Comparison of ENCODE assay signal across 21 cellular contexts in the genomic region with DNA sequence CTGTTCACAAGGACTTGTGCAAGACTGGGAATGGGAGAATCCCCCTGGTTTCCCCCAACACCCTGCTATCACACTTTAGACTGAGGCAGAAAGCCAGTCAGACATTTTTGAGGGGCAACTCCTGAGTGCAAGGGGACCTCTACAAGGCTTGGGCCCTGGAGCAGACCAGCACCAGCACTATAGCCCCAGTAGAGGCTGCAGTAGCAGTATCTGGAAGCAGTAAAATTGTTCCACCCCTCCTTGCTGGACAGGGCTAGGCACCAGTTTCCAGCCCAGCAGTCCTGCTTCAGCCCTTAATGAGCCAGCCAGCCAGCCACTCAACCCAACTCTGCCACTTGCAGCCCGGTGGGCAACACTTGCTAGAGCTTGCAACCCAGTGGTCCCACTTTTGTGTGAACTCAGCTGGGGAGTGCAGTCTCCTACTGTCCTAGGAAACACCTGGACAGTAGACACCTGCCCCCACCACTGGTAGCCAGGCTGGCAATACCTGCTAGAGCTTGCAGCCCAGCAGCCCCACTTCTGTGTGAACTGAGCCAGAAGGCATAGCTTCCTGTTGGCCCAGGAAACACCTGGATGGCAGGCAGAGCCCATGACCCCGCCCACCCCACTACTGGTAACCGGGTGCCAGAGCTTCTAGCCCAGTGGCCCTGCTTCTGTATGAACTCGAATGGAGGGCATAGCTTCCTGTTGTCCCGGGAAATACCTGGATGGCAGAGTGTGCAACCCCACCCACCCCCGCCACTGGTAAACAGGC.
A peak's percentile ranks its signal among the peaks of the same experiment; 100 is the strongest.
DNase-seq lines count a peak whose midpoint lies in the region; ATAC-seq, FAIRE-seq and TF ChIP-seq lines count a peak whose summit lies in the region.
"Had no signal": no experiment of that assay in that cellular context is flagged by ENCODE, and none has a peak within 500 bp of the region (broad histone marks: within the 10 kb centered on the region; RNA-seq: fewer than 3 reads in every experiment).

No MANE protein-coding gene starts in this region.

- H3K4me2 ChIP-seq in DOHH2 (ENCODE audit: low read length) (peak overlapping the region; percentile 58), Loucy (ENCODE audit: low read depth, low read length, poor library complexity, severe bottlenecking) (peak overlapping the region; percentile 65), neuronal stem cell (ENCODE audit: insufficient read depth, low read length, poor library complexity, severe bottlenecking) (no peak overlapping the region)
- H3K4me2 ChIP-seq: PC-9 had no signal

- H2AK5ac ChIP-seq in neuronal stem cell (ENCODE audit: low read depth, low read length): no peak overlapping the region

- peak overlapping the region; percentile 66 for H2AFZ ChIP-seq in Loucy (ENCODE audit: low read length)
- H2AFZ ChIP-seq in neuronal stem cell (ENCODE audit: low read length): peak overlapping the region; percentile 29
- H2AFZ ChIP-seq: PC-9 had no signal

- H3K4me3 ChIP-seq in DOHH2 (ENCODE audit: low read length) (peak overlapping the region; percentile 41), Loucy (ENCODE audit: low read length, poor library complexity, severe bottlenecking) (peak overlapping the region; percentile 36), bronchial epithelial cell (ENCODE audit: low read depth, low read length) (no peak overlapping the region), neuronal stem cell (ENCODE audit: low read length in 2 of 2) (no peak overlapping the region)
- H3K4me3 ChIP-seq: coronary artery, HAP-1, PC-9, upper lobe of right lung had no signal

- H2BK120ac ChIP-seq in neuronal stem cell (ENCODE audit: low read depth, low read length): no peak overlapping the region

- TF ChIP-seq CTCF in DOHH2 (IDR thresholded peaks at IDR 0.05; ENCODE audit: low read depth, low read length, poor library complexity, severe bottlenecking): no peak
- TF ChIP-seq CTCF in Loucy (conservative IDR thresholded peaks at IDR 0.05; ENCODE audit: low read length): no peak
- no peak for TF ChIP-seq CTCF in bronchial epithelial cell (IDR thresholded peaks at IDR 0.05; ENCODE audit: insufficient read depth, low read length, severe bottlenecking)

- H3K36me3 ChIP-seq in DOHH2 (ENCODE audit: control insufficient read depth, low read length): no peaks in the 10 kb centered on the region
- H3K36me3 ChIP-seq in Loucy (ENCODE audit: insufficient read depth, low read length): no peaks in the 10 kb centered on the region
- no peaks in the 10 kb centered on the region for H3K36me3 ChIP-seq in bronchial epithelial cell (ENCODE audit: control insufficient read depth, insufficient read depth, low read length)
- H3K36me3 ChIP-seq in neuronal stem cell (replicated peaks in 1 of 2; ENCODE audit: control insufficient read depth in 2 of 2, insufficient read depth in 2 of 2, low read length in 2 of 2): no peaks in the 10 kb centered on the region
- H3K36me3 ChIP-seq: HAP-1, upper lobe of right lung had no signal

- peak overlapping the region; percentile 9 for H2BK15ac ChIP-seq in neuronal stem cell (ENCODE audit: low read length)

- H3K9me2 ChIP-seq in DOHH2 (replicated peaks; ENCODE audit: control insufficient read depth, low read length): no peaks in the 10 kb centered on the region
- H3K9me2 ChIP-seq in Loucy (replicated peaks; ENCODE audit: low read depth, low read length): no peaks in the 10 kb centered on the region

- H3K18ac ChIP-seq in neuronal stem cell (ENCODE audit: low read length): peak overlapping the region; percentile 17

- no peak overlapping the region for H4K91ac ChIP-seq in neuronal stem cell (ENCODE audit: low read depth, low read length, poor library complexity)

- WGBS in neuronal stem cell (ENCODE audit: extremely low coverage in 2 of 2, insufficient read length in 2 of 2, insufficient replicate concordance in 1 of 2), 2 donors: no CpG with 5 or more reads among the region's 6 CpGs

- no peaks in the 10 kb centered on the region for H3K79me1 ChIP-seq in neuronal stem cell (ENCODE audit: low read depth, low read length)

- no peaks in the 10 kb centered on the region for H4K20me1 ChIP-seq in DOHH2 (ENCODE audit: control insufficient read depth, insufficient read depth, low read depth, low read length)
- H4K20me1 ChIP-seq in Loucy (ENCODE audit: insufficient read depth, low read length, poor library complexity, severe bottlenecking): no peaks in the 10 kb centered on the region

- H3K79me2 ChIP-seq in DOHH2 (ENCODE audit: control insufficient read depth, low read length) (no peaks in the 10 kb centered on the region), Loucy (ENCODE audit: insufficient read depth, low read length) (no peaks in the 10 kb centered on the region)

- H3K27me3 ChIP-seq in DOHH2 (ENCODE audit: control insufficient read depth, low read length) (no peaks in the 10 kb centered on the region), Loucy (ENCODE audit: insufficient read depth, low read length, poor library complexity, severe bottlenecking) (no peaks in the 10 kb centered on the region), bronchial epithelial cell (ENCODE audit: control insufficient read depth, insufficient read depth, low read length) (no peaks in the 10 kb centered on the region), neuronal stem cell (ENCODE audit: control insufficient read depth in 3 of 3, insufficient read depth in 3 of 3, low read depth in 1 of 3, low read length in 3 of 3) (no peaks in the 10 kb centered on the region)
- H3K27me3 ChIP-seq: upper lobe of right lung had no signal

- H3K27ac ChIP-seq in DOHH2 (ENCODE audit: low read depth, low read length): peak overlapping the region; percentile 17; the same call in 1 of the 2 replicates
- no peak overlapping the region for H3K27ac ChIP-seq in neuronal stem cell (replicated peaks; ENCODE audit: low read length)
- H3K27ac ChIP-seq: coronary artery, PC-9, upper lobe of right lung had no signal

- H3K4me1 ChIP-seq in DOHH2 (ENCODE audit: control insufficient read depth, low read length) (peaks cover 33% of the 10 kb centered on the region), Loucy (ENCODE audit: insufficient read depth, low read length, poor library complexity, severe bottlenecking) (peaks cover 21% of the 10 kb centered on the region), neuronal stem cell (ENCODE audit: control insufficient read depth in 2 of 2, insufficient read depth in 1 of 2, low read depth in 1 of 2, low read length in 2 of 2) (no peaks in the 10 kb centered on the region)
- H3K4me1 ChIP-seq: HAP-1, upper lobe of right lung had no signal

- H3F3A ChIP-seq in DOHH2 (ENCODE audit: control insufficient read depth, insufficient read depth) (no peaks in the 10 kb centered on the region), Loucy (ENCODE audit: low read depth) (no peaks in the 10 kb centered on the region)

- H4K8ac ChIP-seq in neuronal stem cell (ENCODE audit: low read depth, low read length): no peak overlapping the region

- peak overlapping the region; percentile 2 for H3K9ac ChIP-seq in Loucy (ENCODE audit: low read depth, low read length, poor library complexity, severe bottlenecking)
- H3K9ac ChIP-seq in neuronal stem cell (ENCODE audit: low read depth, low read length, poor library complexity): no peak overlapping the region

- H3K23ac ChIP-seq in neuronal stem cell (ENCODE audit: low read depth, low read length, poor library complexity): peak overlapping the region; percentile 37

- no peak for FAIRE-seq in bronchial epithelial cell (lab: Jason Lieb, UNC)
- FAIRE-seq: endometrium, GM12891, islet of Langerhans had no signal

- no peak for ATAC-seq in HG03025 (IDR thresholded peaks at IDR 0.05; ENCODE audit: low FRiP score, unreplicated experiment)
- no peak for ATAC-seq in HG02885 (IDR thresholded peaks at IDR 0.05; ENCODE audit: poor library complexity, unreplicated experiment)
- ATAC-seq: activated CD4-positive, CD25-positive, alpha-beta regulatory T cell treated with anti-CD3 and anti-CD28 coated beads, Interleukin-2, amount 50 U/mL, for 24 hours; upper lobe of right lung had no signal

- no peak overlapping the region for H3K14ac ChIP-seq in neuronal stem cell (ENCODE audit: low read length)

- H3K4ac ChIP-seq in neuronal stem cell (ENCODE audit: low read length): no peak overlapping the region

- H2BK12ac ChIP-seq in neuronal stem cell (ENCODE audit: low read length): no peak overlapping the region

- H3K9me3 ChIP-seq in DOHH2 (ENCODE audit: control insufficient read depth, insufficient read depth, low read length) (no peaks in the 10 kb centered on the region), Loucy (ENCODE audit: insufficient read depth, low read depth, low read length) (no peaks in the 10 kb centered on the region), neuronal stem cell (replicated peaks in 1 of 2; ENCODE audit: control insufficient read depth in 2 of 2, insufficient read depth in 1 of 2, low read depth in 1 of 2, low read length in 2 of 2) (no peaks in the 10 kb centered on the region)
- H3K9me3 ChIP-seq: HAP-1, upper lobe of right lung had no signal

- DNase-seq in bronchial epithelial cell (ENCODE audit: low read depth): peak; percentile 23
- DNase-seq in neuronal stem cell (ENCODE audit: low spot score): no peak
- no peak for DNase-seq in SHP77 (lab: John Stamatoyannopoulos, UW)
- DNase-seq in CD1c-positive myeloid dendritic cell (ENCODE audit: extremely low spot score): no peak
- DNase-seq: hippocampal formation, IMR-90, NCI-H1092, NCI-H2081 treated with DMSO at 0.1 percent for 48 hours, NCI-H526, PC-9, upper lobe of right lung had no signal

- no peak overlapping the region for H2BK5ac ChIP-seq in neuronal stem cell (ENCODE audit: low read length)

Comparison
In these comparisons a context has a peak if more than half of its experiments do, and no peak if none do; other contexts are left out.
1. H3K4me3 ChIP-seq: peak in DOHH2 (single experiment) and Loucy (single experiment); none in bronchial epithelial cell (single experiment) and neuronal stem cell (0 of 2).